Comparison of ENCODE assay signal across 24 cellular contexts in genomic region chr6:154318711-154319110, GRCh38. TPM values are rescaled to one million over a fixed set of nuclear protein-coding genes. Genes with fewer than 3 reads are reported as not detected.
A peak's percentile ranks its signal among the peaks of the same experiment; 100 is the strongest.
DNase-seq lines count a peak whose midpoint lies in the region; ATAC-seq and TF ChIP-seq lines count a peak whose summit lies in the region.
"Had no signal": no experiment of that assay in that cellular context is flagged by ENCODE, and none has a peak within 500 bp of the region (broad histone marks: within the 10 kb centered on the region; RNA-seq: fewer than 3 reads in every experiment).

No MANE protein-coding gene starts in this region.

- H3K4me1 ChIP-seq in GM23248 (ENCODE audit: insufficient read depth): peaks cover 28% of the 10 kb centered on the region
- H3K4me1 ChIP-seq: testis had no signal

- H3K9me3 Mint-ChIP-seq in chondrocyte (ENCODE audit: low read depth) (no peaks in the 10 kb centered on the region), nephron (no peaks in the 10 kb centered on the region)
- H3K9me3 Mint-ChIP-seq: activated CD8-positive, alpha-beta T cell treated with anti-CD3 and anti-CD28 coated beads for 36 hours; CD8-positive, alpha-beta T cell; IgD-negative memory B cell had no signal

- H3K36me3 Mint-ChIP-seq in chondrocyte (ENCODE audit: low read depth): no peaks in the 10 kb centered on the region
- H3K36me3 Mint-ChIP-seq in nephron (ENCODE audit: low read depth): peaks cover 3% of the 10 kb centered on the region
- H3K36me3 Mint-ChIP-seq: CD8-positive, alpha-beta T cell had no signal

- H3K4me1 Mint-ChIP-seq in chondrocyte (ENCODE audit: low read depth) (peaks cover 32% of the 10 kb centered on the region), nephron (peaks cover 33% of the 10 kb centered on the region)

- H3K4me2 ChIP-seq in GM23248 (ENCODE audit: unreplicated experiment): peak overlapping the region; percentile 69

- ATAC-seq in GM21576 (IDR thresholded peaks at IDR 0.05; ENCODE audit: unreplicated experiment) (no peak), left colon (no peak)
- ATAC-seq: activated CD8-positive, alpha-beta T cell treated with anti-CD3 and anti-CD28 coated beads for 36 hours; CD8-positive, alpha-beta T cell; left ventricle myocardium superior had no signal

- no peaks in the 10 kb centered on the region for H3K36me3 ChIP-seq in GM23248 (ENCODE audit: low read depth)
- H3K36me3 ChIP-seq: cardiac muscle cell had no signal

- H3K9ac ChIP-seq in GM23248: no peak overlapping the region

- H3K27ac Mint-ChIP-seq in chondrocyte (ENCODE audit: unreplicated experiment) (peak overlapping the region; percentile 22), nephron (peak overlapping the region; percentile 93 to 95 (median 95))
- H3K27ac Mint-ChIP-seq: activated CD8-positive, alpha-beta T cell treated with anti-CD3 and anti-CD28 coated beads for 36 hours; CD8-positive, alpha-beta T cell; IgD-negative memory B cell had no signal

- DNase-seq in AG10803 (ENCODE audit: low read depth) (peak; percentile 59), GM23248 (peak; percentile 51), chondrocyte (ENCODE audit: low spot score) (no peak), NCI-H146 (lab: John Stamatoyannopoulos, UW) (no peak), left colon (no peak), COR-L47 (lab: John Stamatoyannopoulos, UW) (no peak)
- DNase-seq: activated CD8-positive, alpha-beta T cell treated with anti-CD3 and anti-CD28 coated beads for 36 hours; activated gamma-delta T cell treated with Interleukin-2 at 50 U/mL for 16 hours; activated T-cell treated with anti-CD3 and anti-CD28 coated beads for 4 hours; CD8-positive, alpha-beta T cell; DMS79 treated with DMSO at 0.1 percent for 48 hours; foreskin melanocyte; H7; left ventricle myocardium superior; NCI-H1105 treated with DMSO at 0.1 percent for 48 hours; NK-92 treated with Interleukin-12 subunit alpha and Interleukin-12 subunit beta, amount 100 ng/mL, for 24 hours; stimulated activated naive CD4-positive, alpha-beta T cell; testis had no signal

- H3K4me3 ChIP-seq in AG10803 (ENCODE audit: low read length) (no peak overlapping the region), GM23248 (peak overlapping the region; percentile 37; the same call in 1 of the 2 replicates)
- H3K4me3 ChIP-seq: cardiac muscle cell, skin epidermis, testis had no signal

- H3K79me2 ChIP-seq in GM23248 (ENCODE audit: insufficient read depth): no peaks in the 10 kb centered on the region

- H3K27ac ChIP-seq in GM23248: no peak overlapping the region
- H3K27ac ChIP-seq: cardiac muscle cell, testis had no signal

- 53 to 60% methylated on average over 1 of the region's 1 CpG for WGBS in GM23248 (ENCODE audit: low coverage in 1 of 2, low lambda C conversion rate in 2 of 2, missing lambda C conversion rate in 2 of 2), 2 experiments

- no peak overlapping the region; the same call in 1 of the 2 replicates for H2AFZ ChIP-seq in GM23248

- H3K27me3 ChIP-seq in GM23248 (replicated peaks; ENCODE audit: insufficient read depth): no peaks in the 10 kb centered on the region
- H3K27me3 ChIP-seq: cardiac muscle cell, testis had no signal

- no peaks in the 10 kb centered on the region for H4K20me1 ChIP-seq in GM23248 (ENCODE audit: insufficient read depth)

- TF ChIP-seq CTCF in AG10803 (conservative IDR thresholded peaks at IDR 0.05; ENCODE audit: low read length) (no peak), chondrocyte (IDR thresholded peaks at IDR 0.05) (no peak), nephron (IDR thresholded peaks at IDR 0.05; ENCODE audit: unreplicated experiment in 3 of 3) (no peak)

- intact Hi-C loops in left colon (cut with DNase I, micrococcal nuclease): no loop called here

- no peaks in the 10 kb centered on the region for H3K9me3 ChIP-seq in GM23248 (ENCODE audit: low read depth)
- H3K9me3 ChIP-seq: testis had no signal

- no peak overlapping the region for H3K4me3 Mint-ChIP-seq in chondrocyte (ENCODE audit: unreplicated experiment)
- H3K4me3 Mint-ChIP-seq in nephron: peak overlapping the region in 1 of 3 experiments; percentile 15
- H3K4me3 Mint-ChIP-seq: activated CD8-positive, alpha-beta T cell treated with anti-CD3 and anti-CD28 coated beads for 36 hours; CD8-positive, alpha-beta T cell had no signal

- peaks cover 15% of the 10 kb centered on the region for H3F3A ChIP-seq in GM23248 (ENCODE audit: insufficient read depth)

- H3K9me2 ChIP-seq in GM23248 (ENCODE audit: insufficient read depth): no peaks in the 10 kb centered on the region

- in situ Hi-C loops in GM23248 (cut with MboI): no loop called here

- H3K27me3 Mint-ChIP-seq in chondrocyte (ENCODE audit: low read depth): no peaks in the 10 kb centered on the region
- H3K27me3 Mint-ChIP-seq in nephron (ENCODE audit: low read depth): no peaks in the 10 kb centered on the region
- H3K27me3 Mint-ChIP-seq: IgD-negative memory B cell had no signal

RNA-seq across cellular contexts. Expression of gene IPCEF1, which starts 37.9 kb away (rescaled TPM):
- total RNA-seq in GM23248 (2014; rRNA removed; shearing (Covaris generic)): not detected in 2 replicates
- polyA plus RNA-seq in GM23248 (2016; fragmentation: Nextera tagmentation; extraction: Ambion mirVana): not detected in 2 replicates
- not detected in 3 replicates for total RNA-seq in chondrocyte
- 1 to 10 TPM; 1.2 to 1.8 TPM for total RNA-seq in left colon
- total RNA-seq: NCI-H460 had no signal
- polyA plus RNA-seq: cardiac muscle cell had no signal

Comparison
In these comparisons a context has a peak if more than half of its experiments do, and no peak if none do; other contexts are left out.
1. DNase-seq: peak in AG10803 (single experiment) and GM23248 (single experiment); none in chondrocyte (single experiment), NCI-H146 (single experiment), left colon (0 of 2) and COR-L47 (single experiment).